In genomic region chr10:130135676-130136213, GRCh38 we compare ENCODE assay signal across 9 cellular contexts. TPM values are rescaled to one million over a fixed set of nuclear protein-coding genes. Genes with fewer than 3 reads are reported as not detected.
DNase-seq lines count a peak whose midpoint lies in the region; ATAC-seq, FAIRE-seq and TF ChIP-seq lines count a peak whose summit lies in the region.
"Had no signal": no experiment of that assay in that cellular context is flagged by ENCODE, and none has a peak within 500 bp of the region (broad histone marks: within the 10 kb centered on the region; RNA-seq: fewer than 3 reads in every experiment).

No MANE protein-coding gene starts in this region.

- FAIRE-seq in bronchial epithelial cell (lab: Jason Lieb, UNC): no peak
- FAIRE-seq: TTC549 had no signal

- H3K36me3 ChIP-seq in bronchial epithelial cell (ENCODE audit: control insufficient read depth, insufficient read depth, low read length): peaks cover 2% of the 10 kb centered on the region
- no peaks in the 10 kb centered on the region for H3K36me3 ChIP-seq in mucosa of stomach (ENCODE audit: control insufficient read depth, insufficient read depth, low read length)

- DNase-seq in bronchial epithelial cell (ENCODE audit: low read depth): no peak
- DNase-seq in NCI-H187 treated with DMSO at 0.1 percent for 48 hours (lab: John Stamatoyannopoulos, UW): no peak
- no peak for DNase-seq in NCI-H2107 treated with DMSO at 0.1 percent for 48 hours (lab: John Stamatoyannopoulos, UW; ENCODE audit: unreplicated experiment)
- DNase-seq in NCI-H1092 treated with DMSO at 0.1 percent for 48 hours (lab: John Stamatoyannopoulos, UW): no peak

- peak; percentile 22 for ATAC-seq in GM18907 (IDR thresholded peaks at IDR 0.05; ENCODE audit: unreplicated experiment)
- ATAC-seq in HG03460 (IDR thresholded peaks at IDR 0.05; ENCODE audit: unreplicated experiment): peak; percentile 21
- ATAC-seq in HG03095 (IDR thresholded peaks at IDR 0.05; ENCODE audit: unreplicated experiment): no peak

- H3K4me3 ChIP-seq in bronchial epithelial cell (ENCODE audit: low read depth, low read length) (peak overlapping the region; percentile 79), mucosa of stomach (ENCODE audit: low read length) (peak overlapping the region; percentile 68)

- H3K27me3 ChIP-seq in bronchial epithelial cell (ENCODE audit: control insufficient read depth, insufficient read depth, low read length) (no peaks in the 10 kb centered on the region), mucosa of stomach (ENCODE audit: control insufficient read depth, insufficient read depth, low read length) (peaks cover 3% of the 10 kb centered on the region)

- peak overlapping the region; percentile 92 for H3K9ac ChIP-seq in mucosa of stomach (ENCODE audit: low read length)

- TF ChIP-seq CTCF in bronchial epithelial cell (IDR thresholded peaks at IDR 0.05; ENCODE audit: insufficient read depth, low read length, severe bottlenecking): no peak

- peaks cover 19% of the 10 kb centered on the region for H3K4me1 ChIP-seq in mucosa of stomach (ENCODE audit: control insufficient read depth, insufficient read depth, low read length)

- H3K9me3 ChIP-seq in mucosa of stomach (ENCODE audit: control insufficient read depth, low read length): no peaks in the 10 kb centered on the region

RNA-seq across cellular contexts. Expression of gene GLRX3, which starts 0.4 kb away (rescaled TPM):
- 171 and 200 TPM in 2 replicates for total RNA-seq in bronchial epithelial cell

RNA-seq across cellular contexts. Expression of gene C10orf143, which starts 25.1 kb away (rescaled TPM):
- 0.26 and 1.0 TPM in 2 replicates for total RNA-seq in bronchial epithelial cell
